ENCODE assay signal across 21 cellular contexts in the genomic region with DNA sequence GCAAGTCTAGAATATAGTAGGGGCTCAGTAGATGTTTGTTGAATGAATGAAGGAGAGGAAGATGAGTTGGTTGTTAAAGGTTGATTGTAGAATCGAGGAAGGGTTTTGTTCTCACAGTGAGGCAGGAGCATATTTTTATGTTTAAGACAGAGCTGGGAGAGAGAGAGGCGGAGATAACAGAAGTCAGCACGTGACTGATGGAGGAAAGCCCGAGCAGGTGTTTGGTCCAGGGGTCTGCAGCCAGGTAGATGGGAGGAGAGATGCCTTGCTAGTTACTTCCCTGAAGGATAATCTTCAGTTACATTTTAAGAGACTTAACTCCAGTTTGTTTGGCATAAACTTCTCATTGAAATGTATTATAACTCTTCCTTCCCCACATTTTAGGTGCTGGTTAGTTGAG.
A peak's percentile ranks its signal among the peaks of the same experiment; 100 is the strongest.
DNase-seq lines count a peak whose midpoint lies in the region; ATAC-seq and TF ChIP-seq lines count a peak whose summit lies in the region.
"Had no signal": no experiment of that assay in that cellular context is flagged by ENCODE, and none has a peak within 500 bp of the region (broad histone marks: within the 10 kb centered on the region; RNA-seq: fewer than 3 reads in every experiment).

No MANE protein-coding gene starts in this region.

- H3K9me3 ChIP-seq in BLaER1 = peaks cover 12% of the 10 kb centered on the region; the same call in 1 of the 2 replicates
- H3K9me3 ChIP-seq: BE2C, vagina had no signal

- peak overlapping the region; percentile 4 for H3K27ac Mint-ChIP-seq in T-helper 1 cell treated with Interleukin-12 subunit alpha and Interleukin-12 subunit beta and Interleukin-4 antibody, amounts not matched to agents 30 μg/mL and 1 μg/mL, for 36 hours
- peak overlapping the region; percentile 63 for H3K27ac Mint-ChIP-seq in activated naive CD8-positive, alpha-beta T cell treated with anti-CD3 and anti-CD28 coated beads, Interleukin-2, amount 50 U/mL, for 24 hours
- H3K27ac Mint-ChIP-seq in naive thymus-derived CD8-positive, alpha-beta T cell = peak overlapping the region in 9 of 10 donors; percentile 0 to 68 (median 33)
- H3K27ac Mint-ChIP-seq: neural progenitor cell had no signal

- H3K4me3 ChIP-seq in BLaER1 = no peak overlapping the region
- H3K4me3 ChIP-seq: neural progenitor cell, vagina had no signal

- peaks cover 46% of the 10 kb centered on the region for H3K4me1 Mint-ChIP-seq in T-helper 1 cell treated with Interleukin-12 subunit alpha and Interleukin-12 subunit beta and Interleukin-4 antibody, amounts not matched to agents 30 μg/mL and 1 μg/mL, for 36 hours (ENCODE audit: low read depth)
- peaks cover 84% of the 10 kb centered on the region for H3K4me1 Mint-ChIP-seq in activated naive CD8-positive, alpha-beta T cell treated with anti-CD3 and anti-CD28 coated beads, Interleukin-2, amount 50 U/mL, for 24 hours
- H3K4me1 Mint-ChIP-seq in naive thymus-derived CD8-positive, alpha-beta T cell = peaks cover 41 to 90% (median 80%) of the 10 kb centered on the region in 4 donors

- ATAC-seq in activated naive CD8-positive, alpha-beta T cell treated with anti-CD3 and anti-CD28 coated beads, Interleukin-2, amount 50 U/mL, for 24 hours = no peak
- no peak for ATAC-seq in naive thymus-derived CD8-positive, alpha-beta T cell
- no peak for ATAC-seq in HG02763 (IDR thresholded peaks at IDR 0.05; ENCODE audit: unreplicated experiment)

- TF ChIP-seq POLR2A in erythroblast (IDR thresholded peaks at IDR 0.05; ENCODE audit: low read length) = no peak

- POLR2A ChIA-PET in naive thymus-derived CD8-positive, alpha-beta T cell (lab: Charles Lee) = no interaction called here

- H3K36me3 ChIP-seq in BLaER1 = peaks cover 51% of the 10 kb centered on the region
- H3K36me3 ChIP-seq: neural progenitor cell, vagina had no signal

- no peaks in the 10 kb centered on the region for H3K27me3 Mint-ChIP-seq in T-helper 1 cell treated with Interleukin-12 subunit alpha and Interleukin-12 subunit beta and Interleukin-4 antibody, amounts not matched to agents 30 μg/mL and 1 μg/mL, for 36 hours (ENCODE audit: low read depth)
- H3K27me3 Mint-ChIP-seq in activated naive CD8-positive, alpha-beta T cell treated with anti-CD3 and anti-CD28 coated beads, Interleukin-2, amount 50 U/mL, for 24 hours = no peaks in the 10 kb centered on the region
- no peaks in the 10 kb centered on the region for H3K27me3 Mint-ChIP-seq in naive thymus-derived CD8-positive, alpha-beta T cell

- DNase-seq in T-helper 1 cell = no peak
- DNase-seq in activated naive CD8-positive, alpha-beta T cell treated with anti-CD3 and anti-CD28 coated beads, Interleukin-2, amount 50 U/mL, for 24 hours = no peak
- no peak for DNase-seq in naive thymus-derived CD8-positive, alpha-beta T cell
- no peak for DNase-seq in erythroblast (lab: John Stamatoyannopoulos, UW)
- no peak for DNase-seq in NAMALWA (ENCODE audit: low spot score)
- DNase-seq: activated CD4-positive, alpha-beta T cell treated with anti-CD3 and anti-CD28 coated beads, Interleukin-2, amount 50 U/mL, for 1 hour; activated T-cell treated with anti-CD3 and anti-CD28 coated beads for 4 hours; anterior cingulate cortex; BE2C; cerebellar nuclear complex; effector CD4-positive, alpha-beta T cell; H9; NCI-H2081 treated with DMSO at 0.1 percent for 48 hours; NCI-H510A treated with DMSO at 0.1 percent for 48 hours; stimulated activated CD8-positive, alpha-beta memory T cell treated with anti-CD3 and anti-CD28 coated beads, Interleukin-4, amount 100 ng/mL, for 48 hours; substantia nigra had no signal

- H3K4me1 ChIP-seq in BLaER1 = peaks cover 70% of the 10 kb centered on the region

- no peak overlapping the region for H3K9ac ChIP-seq in BLaER1
- H3K9ac ChIP-seq: neural progenitor cell had no signal

- H3K27me3 ChIP-seq in BLaER1 = no peaks in the 10 kb centered on the region
- H3K27me3 ChIP-seq: BE2C, neural progenitor cell, vagina had no signal

- no peak overlapping the region for H3K27ac ChIP-seq in BLaER1
- H3K27ac ChIP-seq: neural progenitor cell, vagina had no signal

- peak overlapping the region; percentile 82 for H3K4me2 ChIP-seq in BLaER1
- H3K4me2 ChIP-seq: neural progenitor cell had no signal

- no peak overlapping the region for H3K4me3 Mint-ChIP-seq in T-helper 1 cell treated with Interleukin-12 subunit alpha and Interleukin-12 subunit beta and Interleukin-4 antibody, amounts not matched to agents 30 μg/mL and 1 μg/mL, for 36 hours
- no peak overlapping the region for H3K4me3 Mint-ChIP-seq in activated naive CD8-positive, alpha-beta T cell treated with anti-CD3 and anti-CD28 coated beads, Interleukin-2, amount 50 U/mL, for 24 hours
- peak overlapping the region in 2 of 10 donors; percentile 5 to 8 for H3K4me3 Mint-ChIP-seq in naive thymus-derived CD8-positive, alpha-beta T cell
- H3K4me3 Mint-ChIP-seq: H9, neural progenitor cell had no signal

- no peaks in the 10 kb centered on the region for H3K9me3 Mint-ChIP-seq in T-helper 1 cell treated with Interleukin-12 subunit alpha and Interleukin-12 subunit beta and Interleukin-4 antibody, amounts not matched to agents 30 μg/mL and 1 μg/mL, for 36 hours
- H3K9me3 Mint-ChIP-seq in activated naive CD8-positive, alpha-beta T cell treated with anti-CD3 and anti-CD28 coated beads, Interleukin-2, amount 50 U/mL, for 24 hours = no peaks in the 10 kb centered on the region
- H3K9me3 Mint-ChIP-seq in naive thymus-derived CD8-positive, alpha-beta T cell = no peaks in the 10 kb centered on the region
- H3K9me3 Mint-ChIP-seq: H9, neural progenitor cell had no signal

- peaks cover 15% of the 10 kb centered on the region for H3K36me3 Mint-ChIP-seq in T-helper 1 cell treated with Interleukin-12 subunit alpha and Interleukin-12 subunit beta and Interleukin-4 antibody, amounts not matched to agents 30 μg/mL and 1 μg/mL, for 36 hours (ENCODE audit: low read depth)
- H3K36me3 Mint-ChIP-seq in activated naive CD8-positive, alpha-beta T cell treated with anti-CD3 and anti-CD28 coated beads, Interleukin-2, amount 50 U/mL, for 24 hours (ENCODE audit: low read depth) = peaks cover 21% of the 10 kb centered on the region
- peaks cover 0 to 42% (median 4%) of the 10 kb centered on the region in 3 donors for H3K36me3 Mint-ChIP-seq in naive thymus-derived CD8-positive, alpha-beta T cell

- peaks cover 99% of the 10 kb centered on the region for H4K20me1 ChIP-seq in BLaER1

Comparison
In these comparisons a context has a peak if more than half of its experiments do, and no peak if none do; other contexts are left out.
1. H3K27ac Mint-ChIP-seq: peak in every context shown above with its lines; median percentile 63 in activated naive CD8-positive, alpha-beta T cell treated with anti-CD3 and anti-CD28 coated beads, Interleukin-2, amount 50 U/mL, for 24 hours; 33 in naive thymus-derived CD8-positive, alpha-beta T cell; 4 in T-helper 1 cell treated with Interleukin-12 subunit alpha and Interleukin-12 subunit beta and Interleukin-4 antibody, amounts not matched to agents 30 μg/mL and 1 μg/mL, for 36 hours.